8 cellular contexts compared by ENCODE assay signal in the genomic region with DNA sequence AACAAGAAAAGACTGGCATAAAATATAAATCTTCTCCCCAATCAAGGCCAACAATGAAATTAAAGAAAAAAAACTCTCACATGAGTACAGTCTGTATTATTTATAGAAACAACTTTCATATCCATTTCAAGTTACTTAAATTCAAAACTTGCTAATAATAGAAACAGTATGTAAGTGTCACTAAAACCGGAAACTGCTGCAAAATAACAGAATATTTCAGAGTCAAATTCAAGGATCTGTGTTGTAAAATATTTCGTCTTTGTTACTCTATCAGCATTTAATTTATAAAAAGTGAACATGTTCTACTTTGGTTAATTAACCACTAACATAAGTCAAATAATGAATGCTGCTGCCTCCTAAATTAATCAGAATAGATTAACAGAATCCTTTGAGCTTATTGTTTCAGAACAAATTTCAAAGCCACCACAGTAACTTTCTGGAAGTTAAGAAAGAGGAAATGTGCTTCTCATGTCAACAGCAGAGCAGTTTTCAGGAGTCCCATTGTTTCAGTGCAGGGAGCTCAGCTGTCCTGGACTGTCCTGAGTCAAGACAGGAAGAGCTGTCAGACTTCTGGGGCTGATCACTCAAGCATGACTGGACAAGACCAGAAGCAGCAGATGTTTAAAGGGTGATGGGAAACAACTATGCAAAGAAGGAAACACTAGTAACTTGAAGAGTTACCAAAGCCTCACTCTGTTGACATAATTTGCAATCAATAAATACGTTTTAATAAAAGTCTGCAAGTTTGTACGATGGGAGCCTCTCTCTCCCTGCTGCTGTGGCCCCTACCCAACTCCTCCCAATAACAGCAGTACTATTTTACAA.
DNase-seq lines count a peak whose midpoint lies in the region; ATAC-seq and TF ChIP-seq lines count a peak whose summit lies in the region.

No MANE protein-coding gene starts in this region.

- ATAC-seq in GM21576 (IDR thresholded peaks at IDR 0.05; ENCODE audit: unreplicated experiment) (peak; percentile 87), heart left ventricle (peak; percentile 71 to 92 (median 87))

- POLR2A ChIA-PET in GM10248 (lab: Yijun Ruan, JAX) = interaction anchor here (0.5 kb wide), 1 partner anchor 75 kb away, joined by 3 read pairs; no protein-coding TSS in a partner anchor

- H3K36me3 Mint-ChIP-seq in activated T-helper 1 cell treated with anti-CD3 and anti-CD28 coated beads, Interleukin-12 subunit alpha, Interleukin-12 subunit beta, Interleukin-2, Interleukin-4 antibody, amounts not matched to agents 30 ng/mL and 10 ng/mL and 1 ng/mL, durations not matched to agents 14 hours and 24 hours and 36 hours (ENCODE audit: low read depth) = peaks cover 10% of the 10 kb centered on the region

- H3K27ac ChIP-seq in heart left ventricle = peak overlapping the region; percentile 16 to 88 (median 66)
- peak overlapping the region in 3 of 4 donors; percentile 29 to 44 (median 33) for H3K27ac ChIP-seq in sigmoid colon

- H3K4me3 ChIP-seq in heart left ventricle = peak overlapping the region in 2 of 12 donors; percentile 0 to 12
- no peak overlapping the region for H3K4me3 ChIP-seq in sigmoid colon

- H3K9me3 ChIP-seq in heart left ventricle (no peaks in the 10 kb centered on the region), sigmoid colon (no peaks in the 10 kb centered on the region)

- H3K36me3 ChIP-seq in heart left ventricle (no peaks in the 10 kb centered on the region), sigmoid colon (no peaks in the 10 kb centered on the region)

- WGBS in heart left ventricle, 4 donors = 14 to 23% (median 20%) methylated on average over 4 of the region's 4 CpGs
- 45 to 76% methylated on average over 4 of the region's 4 CpGs for WGBS in sigmoid colon, 2 donors

- DNase-seq in GM10248 (ENCODE audit: extremely low spot score) = peak; percentile 70
- peak; percentile 16 for DNase-seq in KG1 (lab: John Stamatoyannopoulos, UW)
- DNase-seq in activated T-helper 1 cell treated with anti-CD3 and anti-CD28 coated beads, Interleukin-12 subunit alpha, Interleukin-12 subunit beta, Interleukin-2, Interleukin-4 antibody, amounts not matched to agents 30 ng/mL and 10 ng/mL and 1 ng/mL, durations not matched to agents 14 hours and 24 hours and 36 hours (ENCODE audit: low spot score) = no peak
- DNase-seq in heart left ventricle = peak in 4 of 5 donors; percentile 56 to 68 (median 62)
- peak; percentile 68 for DNase-seq in sigmoid colon
- no peak for DNase-seq in DMS153 treated with DMSO at 0.1 percent for 48 hours (lab: John Stamatoyannopoulos, UW; ENCODE audit: unreplicated experiment)
- DNase-seq in NCI-H1417 (lab: John Stamatoyannopoulos, UW) = no peak

- H3K9me3 Mint-ChIP-seq in activated T-helper 1 cell treated with anti-CD3 and anti-CD28 coated beads, Interleukin-12 subunit alpha, Interleukin-12 subunit beta, Interleukin-2, Interleukin-4 antibody, amounts not matched to agents 30 ng/mL and 10 ng/mL and 1 ng/mL, durations not matched to agents 14 hours and 24 hours and 36 hours = no peaks in the 10 kb centered on the region

- peak overlapping the region; percentile 49 for H3K27ac Mint-ChIP-seq in activated T-helper 1 cell treated with anti-CD3 and anti-CD28 coated beads, Interleukin-12 subunit alpha, Interleukin-12 subunit beta, Interleukin-2, Interleukin-4 antibody, amounts not matched to agents 30 ng/mL and 10 ng/mL and 1 ng/mL, durations not matched to agents 14 hours and 24 hours and 36 hours

- H3K4me1 ChIP-seq in heart left ventricle = peaks cover 21 to 99% (median 71%) of the 10 kb centered on the region in 12 donors
- peaks cover 0 to 71% (median 54%) of the 10 kb centered on the region in 4 donors for H3K4me1 ChIP-seq in sigmoid colon

- H3K4me1 Mint-ChIP-seq in activated T-helper 1 cell treated with anti-CD3 and anti-CD28 coated beads, Interleukin-12 subunit alpha, Interleukin-12 subunit beta, Interleukin-2, Interleukin-4 antibody, amounts not matched to agents 30 ng/mL and 10 ng/mL and 1 ng/mL, durations not matched to agents 14 hours and 24 hours and 36 hours (ENCODE audit: low read depth) = peaks cover 88% of the 10 kb centered on the region

- TF ChIP-seq CTCF in GM10248 (IDR thresholded peaks at IDR 0.05; ENCODE audit: control extremely low read depth, extremely low read depth, low read depth, missing control alignments) (no peak), heart left ventricle (IDR thresholded peaks at IDR 0.05) (no peak), sigmoid colon (IDR thresholded peaks at IDR 0.05) (no peak)

- no peak for TF ChIP-seq EP300 in sigmoid colon (IDR thresholded peaks at IDR 0.05)

- no peak overlapping the region for H3K4me3 Mint-ChIP-seq in activated T-helper 1 cell treated with anti-CD3 and anti-CD28 coated beads, Interleukin-12 subunit alpha, Interleukin-12 subunit beta, Interleukin-2, Interleukin-4 antibody, amounts not matched to agents 30 ng/mL and 10 ng/mL and 1 ng/mL, durations not matched to agents 14 hours and 24 hours and 36 hours

- H3K27me3 Mint-ChIP-seq in activated T-helper 1 cell treated with anti-CD3 and anti-CD28 coated beads, Interleukin-12 subunit alpha, Interleukin-12 subunit beta, Interleukin-2, Interleukin-4 antibody, amounts not matched to agents 30 ng/mL and 10 ng/mL and 1 ng/mL, durations not matched to agents 14 hours and 24 hours and 36 hours (ENCODE audit: insufficient read depth) = no peaks in the 10 kb centered on the region

- CTCF ChIA-PET in GM10248 (lab: Yijun Ruan, JAX) = interaction anchor here (0.9 to 2.2 kb wide), 4 partner anchors 10 to 133 kb away, joined by 3 to 8 read pairs (median 3); no protein-coding TSS in a partner anchor

- intact Hi-C loops in activated T-helper 1 cell treated with anti-CD3 and anti-CD28 coated beads, Interleukin-12 subunit alpha, Interleukin-12 subunit beta, Interleukin-2, Interleukin-4 antibody, amounts not matched to agents 30 ng/mL and 10 ng/mL and 1 ng/mL, durations not matched to agents 14 hours and 24 hours and 36 hours (cut with micrococcal nuclease) = no loop called here
- intact Hi-C loops in heart left ventricle (cut with DNase I) (loop anchor here in 5 of 10 donors (2.0 to 10.0 kb wide), 5 partner anchors 75 to 515 kb away; partner anchors contain the start of gene FOXO1 (in 3 of the 5)), sigmoid colon (cut with DNase I) (loop anchor here (10.0 kb wide), 1 partner anchor 155 kb away; no protein-coding TSS in a partner anchor)

- TF ChIP-seq POLR2A in heart left ventricle (IDR thresholded peaks at IDR 0.05) (no peak), sigmoid colon (IDR thresholded peaks at IDR 0.05) (no peak)

- no peaks in the 10 kb centered on the region for H3K27me3 ChIP-seq in heart left ventricle
- no peaks in the 10 kb centered on the region for H3K27me3 ChIP-seq in sigmoid colon

Comparison
In these comparisons a context has a peak if more than half of its experiments do, and no peak if none do; other contexts are left out.
1. DNase-seq: peak in GM10248 (single experiment), KG1 (single experiment), heart left ventricle (4 of 5) and sigmoid colon (single experiment); none in activated T-helper 1 cell treated with anti-CD3 and anti-CD28 coated beads, Interleukin-12 subunit alpha, Interleukin-12 subunit beta, Interleukin-2, Interleukin-4 antibody, amounts not matched to agents 30 ng/mL and 10 ng/mL and 1 ng/mL, durations not matched to agents 14 hours and 24 hours and 36 hours (single experiment), DMS153 treated with DMSO at 0.1 percent for 48 hours (single experiment) and NCI-H1417 (0 of 3).